In the genomic region with DNA sequence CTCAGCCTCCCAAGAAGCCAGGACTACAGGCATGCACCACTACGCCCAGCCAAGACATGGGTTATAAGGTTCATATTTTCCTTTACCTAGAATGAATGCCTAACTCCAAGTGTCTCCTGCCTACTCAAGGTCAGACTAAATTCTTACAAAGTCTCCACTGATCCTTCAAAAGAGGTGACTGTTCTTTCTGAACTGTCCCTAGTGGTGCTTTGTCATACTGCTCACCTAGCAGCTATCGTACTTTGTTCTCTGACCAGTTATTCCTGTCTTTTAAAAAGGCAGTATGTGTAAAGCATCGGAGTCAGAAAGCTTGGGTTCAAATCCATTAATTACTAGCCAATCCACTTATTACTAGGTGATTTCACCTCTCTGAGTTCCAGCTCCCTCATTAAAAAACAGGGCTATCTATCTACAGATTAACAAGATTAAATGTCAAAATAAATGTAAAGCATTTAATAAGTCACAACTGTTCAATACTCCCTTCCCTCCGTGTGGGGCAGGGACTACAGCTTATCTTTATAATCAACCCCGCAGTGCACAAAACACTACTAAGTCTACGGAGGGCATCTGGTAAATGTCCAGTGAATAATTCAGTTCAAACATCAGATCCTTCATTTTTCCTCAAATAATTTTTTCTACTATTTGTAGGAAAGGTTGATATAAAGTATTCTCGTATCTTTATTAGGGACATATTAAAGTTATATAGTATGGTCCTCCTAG, we compare ENCODE assay signal across 1 cellular context.
TF ChIP-seq lines count a peak whose summit lies in the region.

No MANE protein-coding gene starts in this region.

TF ChIP-seq in HepG2, 621 proteins besides CTCF, POLR2A, EP300 and RAD21:
- TF ChIP-seq ZC3H4 (CRISPR knock-in tag; IDR thresholded peaks at IDR 0.05; ENCODE audit: borderline replicate concordance) (no peak), ZNF607 (CRISPR knock-in tag; IDR thresholded peaks at IDR 0.05; ENCODE audit: borderline replicate concordance) (no peak), RFXAP (CRISPR knock-in tag; IDR thresholded peaks at IDR 0.05; ENCODE audit: borderline replicate concordance) (no peak), ZNF670 (CRISPR knock-in tag; IDR thresholded peaks at IDR 0.05; ENCODE audit: borderline replicate concordance) (no peak), RARA (CRISPR knock-in tag; IDR thresholded peaks at IDR 0.05) (no peak), RXRB (CRISPR knock-in tag; IDR thresholded peaks at IDR 0.05; ENCODE audit: borderline replicate concordance) (no peak)
- TF ChIP-seq, protein P1, sequence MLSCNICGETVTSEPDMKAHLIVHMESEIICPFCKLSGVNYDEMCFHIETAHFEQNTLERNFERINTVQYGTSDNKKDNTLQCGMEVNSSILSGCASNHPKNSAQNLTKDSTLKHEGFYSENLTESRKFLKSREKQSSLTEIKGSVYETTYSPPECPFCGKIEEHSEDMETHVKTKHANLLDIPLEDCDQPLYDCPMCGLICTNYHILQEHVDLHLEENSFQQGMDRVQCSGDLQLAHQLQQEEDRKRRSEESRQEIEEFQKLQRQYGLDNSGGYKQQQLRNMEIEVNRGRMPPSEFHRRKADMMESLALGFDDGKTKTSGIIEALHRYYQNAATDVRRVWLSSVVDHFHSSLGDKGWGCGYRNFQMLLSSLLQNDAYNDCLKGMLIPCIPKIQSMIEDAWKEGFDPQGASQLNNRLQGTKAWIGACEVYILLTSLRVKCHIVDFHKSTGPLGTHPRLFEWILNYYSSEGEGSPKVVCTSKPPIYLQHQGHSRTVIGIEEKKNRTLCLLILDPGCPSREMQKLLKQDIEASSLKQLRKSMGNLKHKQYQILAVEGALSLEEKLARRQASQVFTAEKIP (CRISPR knock-in tag; IDR thresholded peaks at IDR 0.05; ENCODE audit: borderline replicate concordance): no peak
